In the genomic region with DNA sequence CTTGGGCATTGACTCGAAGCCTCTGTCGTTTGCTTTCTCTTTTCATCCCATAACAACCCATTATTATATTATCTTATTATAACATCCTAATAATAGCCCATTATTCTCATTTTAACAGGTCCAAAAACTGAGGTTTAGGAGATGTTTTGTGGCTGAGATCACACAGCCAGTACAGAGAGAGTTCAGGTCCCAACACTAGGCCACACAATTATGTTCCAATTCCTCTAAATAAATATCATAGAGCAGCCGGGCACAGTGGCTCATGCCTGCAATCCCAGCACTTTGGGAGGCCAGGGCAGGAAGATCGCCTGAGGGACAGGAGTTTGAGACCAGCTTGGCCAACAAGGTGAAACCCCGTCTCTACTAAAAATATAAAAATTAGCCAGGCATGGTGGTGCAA, we compare ENCODE assay signal across 23 cellular contexts. TPM values are rescaled to one million over a fixed set of nuclear protein-coding genes. Genes with fewer than 3 reads are reported as not detected.
DNase-seq lines count a peak whose midpoint lies in the region; ATAC-seq and TF ChIP-seq lines count a peak whose summit lies in the region.
"Had no signal": no experiment of that assay in that cellular context is flagged by ENCODE, and none has a peak within 500 bp of the region (broad histone marks: within the 10 kb centered on the region; RNA-seq: fewer than 3 reads in every experiment).

No MANE protein-coding gene starts in this region.

- no peaks in the 10 kb centered on the region for H3K27me3 ChIP-seq in neural progenitor cell
- H3K27me3 ChIP-seq: BLaER1 treated with 17β-estradiol and CSF1 and Interleukin-3, amounts not matched to agents 10 nM and 100 nM; Peyer's patch had no signal

- H3K4me2 ChIP-seq in neural progenitor cell, result no peak overlapping the region
- H3K4me2 ChIP-seq: BLaER1 treated with 17β-estradiol and CSF1 and Interleukin-3, amounts not matched to agents 10 nM and 100 nM had no signal

- H3K79me2 ChIP-seq in neural progenitor cell (ENCODE audit: low read depth), result no peaks in the 10 kb centered on the region

- H3K27ac Mint-ChIP-seq in chondrocyte (ENCODE audit: unreplicated experiment), result peak overlapping the region; percentile 94
- H3K27ac Mint-ChIP-seq in neural progenitor cell, result peak overlapping the region; percentile 63
- no peak overlapping the region for H3K27ac Mint-ChIP-seq in T-helper 17 cell
- H3K27ac Mint-ChIP-seq: CD4-positive, alpha-beta memory T cell had no signal

- H3K9me3 ChIP-seq in neural progenitor cell (ENCODE audit: low read depth) (no peaks in the 10 kb centered on the region), T-helper 17 cell (ENCODE audit: control insufficient read depth, low read length, poor library complexity, severe bottlenecking) (no peaks in the 10 kb centered on the region)
- H3K9me3 ChIP-seq: BLaER1 treated with 17β-estradiol and CSF1 and Interleukin-3, amounts not matched to agents 10 nM and 100 nM; Peyer's patch; SJCRH30 had no signal

- DNase-seq in M059J (ENCODE audit: low read depth) (peak; percentile 64), chondrocyte (ENCODE audit: low spot score) (no peak), neural progenitor cell (ENCODE audit: low spot score) (no peak), T-helper 17 cell (no peak)
- DNase-seq in activated CD4-positive, alpha-beta T cell treated with anti-CD3 and anti-CD28 coated beads for 48 hours, result no peak
- DNase-seq: Caco-2; CD4-positive, alpha-beta memory T cell; DMS 273 treated with DMSO at 0.1 percent for 48 hours; DND-41; GM23248; H9; Karpas-422; NCI-H1694 treated with DMSO at 0.1 percent for 48 hours; NCI-H2081 treated with DMSO at 0.1 percent for 48 hours; NCI-H2171 treated with DMSO at 0.1 percent for 48 hours; NCI-H524 treated with DMSO at 0.1 percent for 48 hours; NCI-H82; SJCRH30 had no signal

- no peak overlapping the region for H3K4me3 ChIP-seq in neural progenitor cell
- H3K4me3 ChIP-seq: BLaER1 treated with 17β-estradiol and CSF1 and Interleukin-3, amounts not matched to agents 10 nM and 100 nM; GM12878; GM23248; Peyer's patch; SJCRH30 had no signal

- no peak overlapping the region for H2AFZ ChIP-seq in neural progenitor cell (replicated peaks)
- H2AFZ ChIP-seq: GM23248 had no signal

- TF ChIP-seq CTCF in chondrocyte (IDR thresholded peaks at IDR 0.05) (no peak), neural progenitor cell (IDR thresholded peaks at IDR 0.05) (no peak)

- ATAC-seq in T-helper 17 cell, result no peak
- no peak for ATAC-seq in HG02571 (IDR thresholded peaks at IDR 0.05; ENCODE audit: unreplicated experiment)
- no peak for ATAC-seq in HG03108 (IDR thresholded peaks at IDR 0.05; ENCODE audit: unreplicated experiment)
- ATAC-seq: GM12878 had no signal

- no peak overlapping the region for H3K9ac ChIP-seq in neural progenitor cell
- H3K9ac ChIP-seq: BLaER1 treated with 17β-estradiol and CSF1 and Interleukin-3, amounts not matched to agents 10 nM and 100 nM; GM23248 had no signal

- no peak overlapping the region for H3K27ac ChIP-seq in neural progenitor cell
- H3K27ac ChIP-seq: BLaER1 treated with 17β-estradiol and CSF1 and Interleukin-3, amounts not matched to agents 10 nM and 100 nM; GM23248; Peyer's patch; SJCRH30 had no signal

- peaks cover 21% of the 10 kb centered on the region for H3K4me1 ChIP-seq in neural progenitor cell
- H3K4me1 ChIP-seq: Peyer's patch, SJCRH30 had no signal

- H3K36me3 Mint-ChIP-seq in chondrocyte (ENCODE audit: low read depth) (no peaks in the 10 kb centered on the region), neural progenitor cell (no peaks in the 10 kb centered on the region), T-helper 17 cell (ENCODE audit: low read depth) (peaks cover 2% of the 10 kb centered on the region)
- H3K36me3 Mint-ChIP-seq: CD4-positive, alpha-beta memory T cell had no signal

- H3K9me3 Mint-ChIP-seq in chondrocyte (ENCODE audit: low read depth) (no peaks in the 10 kb centered on the region), neural progenitor cell (no peaks in the 10 kb centered on the region)
- H3K9me3 Mint-ChIP-seq: CD4-positive, alpha-beta memory T cell had no signal

- H3K27me3 Mint-ChIP-seq in chondrocyte (ENCODE audit: low read depth) (no peaks in the 10 kb centered on the region), neural progenitor cell (ENCODE audit: insufficient read depth, low read depth) (peaks cover 18% of the 10 kb centered on the region), T-helper 17 cell (peaks cover 12% of the 10 kb centered on the region)

- H3K4me3 Mint-ChIP-seq in chondrocyte (ENCODE audit: unreplicated experiment), result no peak overlapping the region
- H3K4me3 Mint-ChIP-seq in neural progenitor cell, result no peak overlapping the region
- no peak overlapping the region for H3K4me3 Mint-ChIP-seq in T-helper 17 cell
- H3K4me3 Mint-ChIP-seq: CD4-positive, alpha-beta memory T cell; H9 had no signal

- H3K4me1 Mint-ChIP-seq in chondrocyte (ENCODE audit: low read depth) (peaks cover 73% of the 10 kb centered on the region), neural progenitor cell (peaks cover 46% of the 10 kb centered on the region), T-helper 17 cell (peaks cover 6% of the 10 kb centered on the region)
- H3K4me1 Mint-ChIP-seq: CD4-positive, alpha-beta memory T cell had no signal

- peaks cover 7% of the 10 kb centered on the region for H3F3A ChIP-seq in neural progenitor cell (ENCODE audit: low read depth)

- H4K20me1 ChIP-seq in neural progenitor cell (ENCODE audit: low read depth), result no peaks in the 10 kb centered on the region
- H4K20me1 ChIP-seq: BLaER1 treated with 17β-estradiol and CSF1 and Interleukin-3, amounts not matched to agents 10 nM and 100 nM had no signal

- no peaks in the 10 kb centered on the region for H3K36me3 ChIP-seq in neural progenitor cell
- H3K36me3 ChIP-seq: BLaER1 treated with 17β-estradiol and CSF1 and Interleukin-3, amounts not matched to agents 10 nM and 100 nM; Peyer's patch; SJCRH30 had no signal

RNA-seq across cellular contexts. Expression of a gene that starts 40.3 kb away (rescaled TPM):
- total RNA-seq in M059J (2014; rRNA removed; shearing (Covaris generic)), result 38.8 and 71.2 TPM in 2 replicates
- 74.4 to 135 TPM (median 75.6 TPM) in 3 replicates for total RNA-seq in chondrocyte
- 0.28 and 1.6 TPM in 2 replicates for total RNA-seq in neural progenitor cell (ENCODE audit: low replicate concordance)
- 10 to 100 TPM in 1 of 2 donors, under 1 TPM in 1; 0.70 to 15.2 TPM for total RNA-seq in T-helper 17 cell
